12 cellular contexts compared by ENCODE assay signal in the genomic region with DNA sequence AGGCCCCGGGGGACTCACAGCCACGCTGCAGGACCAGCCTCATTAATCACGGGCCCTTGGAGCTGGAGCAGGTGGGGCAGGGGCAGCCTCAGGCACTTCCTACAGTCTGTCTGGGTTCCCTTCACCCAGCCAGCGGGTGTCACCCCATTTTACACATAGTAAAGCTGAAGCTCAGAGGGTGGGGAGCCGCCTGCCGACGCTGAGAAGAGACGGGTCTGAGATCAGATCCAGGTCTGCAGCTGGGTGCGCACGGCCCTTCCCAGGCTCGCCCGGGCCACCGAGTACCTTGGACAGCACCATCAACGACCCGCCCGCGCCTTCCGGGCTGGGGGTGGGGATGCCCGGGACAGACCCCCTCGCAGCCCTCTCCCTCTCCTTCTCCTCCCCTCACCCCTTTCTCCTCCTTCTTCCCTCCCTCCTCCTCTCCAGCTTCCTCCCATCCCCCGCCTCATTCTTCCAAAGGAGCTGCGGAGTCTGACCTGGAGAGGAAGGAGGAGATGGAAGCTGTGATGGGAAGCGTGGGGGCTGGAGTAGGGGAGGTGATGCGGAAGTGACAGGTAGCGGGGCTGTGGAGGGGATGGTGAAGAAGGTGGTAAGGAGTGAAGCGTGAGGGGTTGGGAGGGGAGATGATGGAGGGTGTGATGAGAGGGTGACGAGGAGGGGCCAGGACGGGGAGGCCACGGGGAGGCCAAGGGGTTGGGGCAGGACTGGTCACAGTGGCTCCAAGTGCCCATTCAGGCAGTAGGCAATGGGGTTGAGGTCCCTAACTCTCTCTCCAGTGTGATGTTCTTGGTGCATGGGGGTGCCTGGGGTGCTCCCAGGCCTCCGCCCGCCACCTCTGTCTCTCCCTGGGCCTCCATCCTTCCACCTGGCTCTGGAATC. TPM values are rescaled to one million over a fixed set of nuclear protein-coding genes. Genes with fewer than 3 reads are reported as not detected.
DNase-seq lines count a peak whose midpoint lies in the region; ATAC-seq, FAIRE-seq and TF ChIP-seq lines count a peak whose summit lies in the region.
"Had no signal": no experiment of that assay in that cellular context is flagged by ENCODE, and none has a peak within 500 bp of the region (broad histone marks: within the 10 kb centered on the region; RNA-seq: fewer than 3 reads in every experiment).

No MANE protein-coding gene starts in this region.

- POLR2A ChIA-PET in activated B cell treated with CpG ODN at 0.5 μM for 24 hours (lab: Charles Lee), result interaction anchor here (0.8 to 14.4 kb wide), 8 partner anchors 7 to 87 kb away, joined by 3 to 160 read pairs (median 8); partner anchors contain the start of genes DTX1 and OAS2
- POLR2A ChIA-PET in activated CD8-positive, alpha-beta T cell treated with anti-CD3 and anti-CD28 coated beads, Interleukin-2, amount 10 ng/mL, durations not matched to agents 7 days and 5 days (lab: Charles Lee), result no interaction called here

- no peaks in the 10 kb centered on the region for H3K27me3 Mint-ChIP-seq in activated B cell treated with CpG ODN at 0.5 μM for 24 hours
- H3K27me3 Mint-ChIP-seq in naive B cell, result no peaks in the 10 kb centered on the region
- no peaks in the 10 kb centered on the region for H3K27me3 Mint-ChIP-seq in activated CD8-positive, alpha-beta T cell treated with anti-CD3 and anti-CD28 coated beads, Interleukin-2, amount 10 ng/mL, durations not matched to agents 7 days and 5 days (ENCODE audit: low read depth)

- TF ChIP-seq POLR2A in H54 (IDR thresholded peaks at IDR 0.05; ENCODE audit: low read depth, low read length), result no peak

- H3K9me3 Mint-ChIP-seq in activated B cell treated with CpG ODN at 0.5 μM for 24 hours (no peaks in the 10 kb centered on the region), naive B cell (no peaks in the 10 kb centered on the region)
- H3K9me3 Mint-ChIP-seq in activated CD8-positive, alpha-beta T cell treated with anti-CD3 and anti-CD28 coated beads, Interleukin-2, amount 10 ng/mL, durations not matched to agents 7 days and 5 days (ENCODE audit: insufficient read depth), result no peaks in the 10 kb centered on the region

- in situ Hi-C loops in KBM-7 (cut with MboI; ENCODE audit: low pct_unique_long_range_greater_than_20kb, low sequenced_read_pairs), result no loop called here

- ATAC-seq in activated B cell treated with CpG ODN at 0.5 μM for 24 hours (ENCODE audit: low read depth), result peak; percentile 19
- ATAC-seq in naive B cell (ENCODE audit: low read depth in 2 of 2), result peak; percentile 18 to 34
- ATAC-seq in activated CD8-positive, alpha-beta T cell treated with anti-CD3 and anti-CD28 coated beads, Interleukin-2, amount 10 ng/mL, durations not matched to agents 7 days and 5 days, result no peak
- ATAC-seq in HG03342 (IDR thresholded peaks at IDR 0.05; ENCODE audit: unreplicated experiment), result no peak
- ATAC-seq: mucosa of descending colon had no signal

- intact Hi-C loops in activated B cell treated with CpG ODN at 0.5 μM for 24 hours (cut with micrococcal nuclease), result no loop called here

- no peak for FAIRE-seq in H54 (lab: Jason Lieb, UNC)

- H3K4me3 Mint-ChIP-seq in activated B cell treated with CpG ODN at 0.5 μM for 24 hours (peak overlapping the region; percentile 57), naive B cell (peak overlapping the region; percentile 29 to 90 (median 74))
- no peak overlapping the region for H3K4me3 Mint-ChIP-seq in activated CD8-positive, alpha-beta T cell treated with anti-CD3 and anti-CD28 coated beads, Interleukin-2, amount 10 ng/mL, durations not matched to agents 7 days and 5 days

- peaks cover 62% of the 10 kb centered on the region for H3K4me1 Mint-ChIP-seq in activated B cell treated with CpG ODN at 0.5 μM for 24 hours
- peaks cover 0 to 65% (median 23%) of the 10 kb centered on the region in 3 donors for H3K4me1 Mint-ChIP-seq in naive B cell
- peaks cover 12% of the 10 kb centered on the region for H3K4me1 Mint-ChIP-seq in activated CD8-positive, alpha-beta T cell treated with anti-CD3 and anti-CD28 coated beads, Interleukin-2, amount 10 ng/mL, durations not matched to agents 7 days and 5 days (ENCODE audit: low read depth)

- DNase-seq in Daoy (ENCODE audit: low read depth), result peak; percentile 32
- peak; percentile 32 for DNase-seq in KBM-7
- no peak for DNase-seq in activated B cell treated with CpG ODN at 0.5 μM for 24 hours
- peak; percentile 50 for DNase-seq in naive B cell
- DNase-seq in H54 (ENCODE audit: insufficient read length, low spot score), result no peak
- no peak for DNase-seq in activated CD8-positive, alpha-beta T cell treated with anti-CD3 and anti-CD28 coated beads, Interleukin-2, amount 10 ng/mL, durations not matched to agents 7 days and 5 days
- no peak for DNase-seq in GM10266 (ENCODE audit: extremely low spot score)
- DNase-seq: activated CD4-positive, alpha-beta T cell treated with anti-CD3 and anti-CD28 coated beads for 48 hours; amygdala; mucosa of descending colon had no signal

- no peak overlapping the region for H3K27ac Mint-ChIP-seq in activated B cell treated with CpG ODN at 0.5 μM for 24 hours
- peak overlapping the region; percentile 70 to 97 (median 92) for H3K27ac Mint-ChIP-seq in naive B cell
- no peak overlapping the region for H3K27ac Mint-ChIP-seq in activated CD8-positive, alpha-beta T cell treated with anti-CD3 and anti-CD28 coated beads, Interleukin-2, amount 10 ng/mL, durations not matched to agents 7 days and 5 days

- CTCF ChIA-PET in activated B cell treated with CpG ODN at 0.5 μM for 24 hours (lab: Charles Lee), result interaction anchor here (1.1 to 2.8 kb wide), 3 partner anchors 14 to 27 kb away, joined by 3 to 10 read pairs (median 4); no protein-coding TSS in a partner anchor
- CTCF ChIA-PET in activated CD8-positive, alpha-beta T cell treated with anti-CD3 and anti-CD28 coated beads, Interleukin-2, amount 10 ng/mL, durations not matched to agents 7 days and 5 days (lab: Charles Lee), result interaction anchor here (0.7 to 2.7 kb wide), 2 partner anchors 17 to 38 kb away, joined by 4 to 7 read pairs; no protein-coding TSS in a partner anchor

- peaks cover 5% of the 10 kb centered on the region for H3K36me3 Mint-ChIP-seq in activated B cell treated with CpG ODN at 0.5 μM for 24 hours (ENCODE audit: low read depth)
- H3K36me3 Mint-ChIP-seq in naive B cell, result no peaks in the 10 kb centered on the region
- no peaks in the 10 kb centered on the region for H3K36me3 Mint-ChIP-seq in activated CD8-positive, alpha-beta T cell treated with anti-CD3 and anti-CD28 coated beads, Interleukin-2, amount 10 ng/mL, durations not matched to agents 7 days and 5 days (ENCODE audit: low read depth)

- TF ChIP-seq CTCF in activated B cell treated with CpG ODN at 0.5 μM for 24 hours (IDR thresholded peaks at IDR 0.05) (no peak), GM10266 (IDR thresholded peaks at IDR 0.05; ENCODE audit: control insufficient read depth, insufficient read depth, low read depth, missing control alignments) (no peak)

RNA-seq across cellular contexts. Expression of gene DTX1, which starts 8.8 kb away (rescaled TPM):
- 0.24 and 2.3 TPM in 2 replicates for total RNA-seq in Daoy (2014; rRNA removed; shearing (Covaris generic))
- 75.3 and 79.4 TPM in 2 replicates for total RNA-seq in activated B cell treated with CpG ODN at 0.5 μM for 24 hours
- 10 to 100 TPM in 3 of 6 donors, 1 to 10 TPM in 3; 1.9 to 16.8 (median 9.8) TPM for polyA plus RNA-seq in naive B cell (ENCODE audit: low read depth in 6 of 6)
- not detected for total RNA-seq in activated CD8-positive, alpha-beta T cell treated with anti-CD3 and anti-CD28 coated beads, Interleukin-2, amount 10 ng/mL, durations not matched to agents 7 days and 5 days
- total RNA-seq: fibroblast of lung had no signal
- polyA plus RNA-seq: fibroblast of lung had no signal

Comparison
In these comparisons a context has a peak if more than half of its experiments do, and no peak if none do; other contexts are left out.
1. DNase-seq: peak in Daoy (single experiment), KBM-7 (single experiment) and naive B cell (single experiment); none in activated B cell treated with CpG ODN at 0.5 μM for 24 hours (single experiment), H54 (single experiment), activated CD8-positive, alpha-beta T cell treated with anti-CD3 and anti-CD28 coated beads, Interleukin-2, amount 10 ng/mL, durations not matched to agents 7 days and 5 days (single experiment) and GM10266 (single experiment).
2. ATAC-seq: peak in activated B cell treated with CpG ODN at 0.5 μM for 24 hours (single experiment) and naive B cell (2 of 2); none in activated CD8-positive, alpha-beta T cell treated with anti-CD3 and anti-CD28 coated beads, Interleukin-2, amount 10 ng/mL, durations not matched to agents 7 days and 5 days (single experiment) and HG03342 (single experiment).
3. H3K27ac Mint-ChIP-seq: peak in naive B cell (6 of 6); none in activated B cell treated with CpG ODN at 0.5 μM for 24 hours (single experiment) and activated CD8-positive, alpha-beta T cell treated with anti-CD3 and anti-CD28 coated beads, Interleukin-2, amount 10 ng/mL, durations not matched to agents 7 days and 5 days (single experiment).
4. RNA of gene DTX1, which starts 8.8 kb away (total RNA-seq): 75.3 to 79.4 TPM in activated B cell treated with CpG ODN at 0.5 μM for 24 hours; 0.24 to 2.3 TPM in Daoy and not detected in activated CD8-positive, alpha-beta T cell treated with anti-CD3 and anti-CD28 coated beads, Interleukin-2, amount 10 ng/mL, durations not matched to agents 7 days and 5 days; every median in the first group is over 10 times any median in the second.